In the genomic region with DNA sequence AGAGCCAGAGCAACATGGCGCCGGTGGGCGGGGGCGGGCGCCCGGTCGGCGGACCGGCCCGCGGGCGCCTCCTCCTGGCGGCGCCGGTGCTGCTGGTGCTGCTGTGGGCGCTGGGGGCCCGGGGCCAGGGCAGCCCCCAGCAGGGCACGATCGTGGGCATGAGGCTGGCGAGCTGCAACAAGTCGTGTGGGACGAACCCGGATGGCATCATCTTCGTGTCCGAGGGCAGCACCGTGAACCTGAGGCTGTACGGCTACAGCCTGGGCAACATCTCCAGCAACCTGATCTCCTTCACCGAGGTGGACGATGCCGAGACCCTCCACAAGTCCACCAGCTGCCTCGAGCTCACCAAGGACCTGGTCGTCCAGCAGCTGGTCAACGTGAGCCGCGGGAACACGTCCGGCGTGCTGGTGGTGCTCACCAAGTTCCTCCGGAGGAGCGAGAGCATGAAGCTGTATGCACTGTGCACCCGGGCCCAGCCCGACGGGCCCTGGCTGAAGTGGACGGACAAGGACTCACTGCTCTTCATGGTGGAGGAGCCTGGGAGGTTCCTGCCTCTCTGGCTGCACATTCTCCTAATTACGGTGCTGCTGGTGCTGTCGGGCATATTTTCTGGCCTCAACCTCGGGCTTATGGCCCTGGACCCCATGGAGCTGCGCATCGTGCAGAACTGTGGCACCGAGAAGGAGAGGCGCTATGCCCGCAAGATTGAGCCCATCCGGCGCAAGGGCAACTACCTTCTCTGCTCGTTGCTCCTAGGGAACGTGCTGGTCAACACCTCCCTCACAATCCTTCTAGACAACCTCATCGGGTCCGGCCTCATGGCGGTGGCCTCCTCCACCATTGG, we compare ENCODE assay signal across 8 cellular contexts. TPM values are rescaled to one million over a fixed set of nuclear protein-coding genes. Genes with fewer than 3 reads are reported as not detected.
A peak's percentile ranks its signal among the peaks of the same experiment; 100 is the strongest.
DNase-seq lines count a peak whose midpoint lies in the region; FAIRE-seq and TF ChIP-seq lines count a peak whose summit lies in the region.

No MANE protein-coding gene starts in this region.

- H3K4me3 ChIP-seq in HFF-Myc (replicated peaks; ENCODE audit: low read depth, low read length) (peak overlapping the region; percentile 62), Peyer's patch (peak overlapping the region; percentile 68 to 93 (median 74)), colonic mucosa (peak overlapping the region; percentile 74)

- intact Hi-C loops in colonic mucosa (cut with DNase I), result loop anchor here (5.0 kb wide), 1 partner anchor 41 kb away; no protein-coding TSS in a partner anchor

- H3K27me3 ChIP-seq in Peyer's patch (no peaks in the 10 kb centered on the region), colonic mucosa (no peaks in the 10 kb centered on the region)

- TF ChIP-seq POLR2A in Peyer's patch (IDR thresholded peaks at IDR 0.05), result peak in 1 of 2 donors; percentile 87

- no peaks in the 10 kb centered on the region for H3K36me3 Mint-ChIP-seq in mesothelial cell of epicardium

- H3K36me3 ChIP-seq in Peyer's patch (no peaks in the 10 kb centered on the region), colonic mucosa (no peaks in the 10 kb centered on the region)

- H3K4me1 Mint-ChIP-seq in mesothelial cell of epicardium, result peaks cover 48% of the 10 kb centered on the region

- H3K4me1 ChIP-seq in Peyer's patch, result peaks cover 4 to 65% (median 16%) of the 10 kb centered on the region in 4 donors
- peaks cover 11% of the 10 kb centered on the region for H3K4me1 ChIP-seq in colonic mucosa

- H3K9me3 ChIP-seq in Peyer's patch, result no peaks in the 10 kb centered on the region
- no peaks in the 10 kb centered on the region for H3K9me3 ChIP-seq in colonic mucosa

- peak overlapping the region; percentile 73 for H3K27ac Mint-ChIP-seq in mesothelial cell of epicardium

- H3K27ac ChIP-seq in Peyer's patch (peak overlapping the region; percentile 87 to 97 (median 88)), colonic mucosa (peak overlapping the region; percentile 80)

- H3K4me3 Mint-ChIP-seq in mesothelial cell of epicardium, result peak overlapping the region; percentile 87

- no peaks in the 10 kb centered on the region for H3K27me3 Mint-ChIP-seq in mesothelial cell of epicardium (ENCODE audit: low read depth)

- TF ChIP-seq CTCF in HFF-Myc (IDR thresholded peaks at IDR 0.05; ENCODE audit: low read depth, low read length, missing control alignments), result peak; percentile 28
- peak; percentile 38 to 91 (median 64) for TF ChIP-seq CTCF in Peyer's patch (IDR thresholded peaks at IDR 0.05)
- peak; percentile 39 for TF ChIP-seq CTCF in colonic mucosa (IDR thresholded peaks at IDR 0.05)
- peak; percentile 45 for TF ChIP-seq CTCF in mesothelial cell of epicardium (IDR thresholded peaks at IDR 0.05; ENCODE audit: unreplicated experiment)

- FAIRE-seq in urothelium cell line (lab: Jason Lieb, UNC), result peak; percentile 83

- DNase-seq in NCI-H526 (lab: John Stamatoyannopoulos, UW) (peak; percentile 40 to 69), NCI-H526 treated with DMSO at 0.1 percent for 48 hours (lab: John Stamatoyannopoulos, UW) (no peak), HFF-Myc (ENCODE audit: extremely low read depth, low read depth) (no peak), Peyer's patch (peak in 2 of 3 donors; percentile 68 to 77), colonic mucosa (peak; percentile 56), mesothelial cell of epicardium (ENCODE audit: low spot score in 2 of 2, unreplicated experiment in 2 of 2) (no peak), urothelium cell line (ENCODE audit: low spot score) (no peak), activated gamma-delta T cell treated with Interleukin-2 at 50 U/mL for 16 hours (no peak)

- no peaks in the 10 kb centered on the region for H3K9me3 Mint-ChIP-seq in mesothelial cell of epicardium

- peak overlapping the region; percentile 94 to 99 for H3K9ac ChIP-seq in colonic mucosa (ENCODE audit: low read depth in 2 of 2, low read length in 2 of 2)

RNA-seq across cellular contexts. Expression of gene CNNM4, which starts 0.5 kb away (rescaled TPM):
- total RNA-seq in Peyer's patch, result 10 to 100 TPM; 19.0 to 53.9 (median 41.7) TPM
- 100 to 1,000 TPM in 1 of 2 donors, 10 to 100 TPM in 1; 80.4 to 190 TPM for total RNA-seq in colonic mucosa
- total RNA-seq in mesothelial cell of epicardium, result 19.9 to 22.0 TPM (median 20.0 TPM) in 3 replicates

RNA-seq across cellular contexts. Expression of gene LMAN2L, which starts 21.3 kb away (rescaled TPM):
- total RNA-seq in Peyer's patch (10 to 100 TPM in 2 of 4 donors, 1 to 10 TPM in 2; 9.4 to 12.5 (median 10.8) TPM), colonic mucosa (10 to 100 TPM; 13.5 to 24.7 TPM), mesothelial cell of epicardium (30.5 to 33.3 TPM (median 31.4 TPM) in 3 replicates)

RNA-seq across cellular contexts. Expression of gene CNNM3, which starts 54.9 kb away (rescaled TPM):
- 100 to 1,000 TPM in 1 of 4 donors, 10 to 100 TPM in 3; 29.8 to 108 (median 44.8) TPM for total RNA-seq in Peyer's patch
- total RNA-seq in colonic mucosa, result 10 to 100 TPM; 24.4 to 33.0 TPM
- total RNA-seq in mesothelial cell of epicardium, result 24.9 to 27.5 TPM (median 26.5 TPM) in 3 replicates

Comparison
In these comparisons a context has a peak if more than half of its experiments do, and no peak if none do; other contexts are left out.
1. DNase-seq: peak in NCI-H526 (2 of 2), Peyer's patch (2 of 3) and colonic mucosa (single experiment); none in NCI-H526 treated with DMSO at 0.1 percent for 48 hours (single experiment), HFF-Myc (single experiment), mesothelial cell of epicardium (0 of 2), urothelium cell line (single experiment) and activated gamma-delta T cell treated with Interleukin-2 at 50 U/mL for 16 hours (single experiment).
2. Peak in every context shown above with its lines, with median percentiles within 50 percentile points of each other: H3K4me3 ChIP-seq and CTCF ChIP-seq.